Comparison of ENCODE assay signal across 1 cellular context in the genomic region with DNA sequence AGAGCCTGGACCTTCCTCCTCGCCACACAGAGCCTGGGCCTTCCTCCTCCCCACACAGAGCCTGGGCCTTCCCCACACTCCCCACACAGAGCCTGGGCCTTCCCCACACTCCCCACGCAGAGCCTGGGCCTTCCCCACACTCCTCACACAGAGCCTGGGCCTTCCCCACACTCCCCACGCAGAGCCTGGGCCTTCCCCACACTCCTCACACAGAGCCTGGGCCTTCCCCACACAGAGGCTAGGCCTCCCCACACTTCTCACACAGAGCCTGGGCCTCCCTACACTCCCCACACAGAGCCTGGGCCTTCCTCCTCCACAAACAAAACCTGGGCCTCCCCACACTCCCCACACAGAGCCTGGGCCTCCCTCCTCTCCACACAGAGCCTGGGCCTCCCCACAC. TPM values are rescaled to one million over a fixed set of nuclear protein-coding genes. Genes with fewer than 3 reads are reported as not detected.
"Had no signal": no experiment of that assay in that cellular context is flagged by ENCODE, and none has a peak within 500 bp of the region (broad histone marks: within the 10 kb centered on the region; RNA-seq: fewer than 3 reads in every experiment).

No MANE protein-coding gene starts in this region.

RNA-seq across cellular contexts. Expression of a gene that starts 11.7 kb away (rescaled TPM):
- total RNA-seq: K562 had no signal
